15 cellular contexts compared by ENCODE assay signal in genomic region chr1:53590104-53590503, GRCh38.
"Had no signal": no experiment of that assay in that cellular context is flagged by ENCODE, and none has a peak within 500 bp of the region (broad histone marks: within the 10 kb centered on the region; RNA-seq: fewer than 3 reads in every experiment).

No MANE protein-coding gene starts in this region.

- H3K27ac Mint-ChIP-seq: activated B cell treated with CpG ODN at 0.5 μM for 24 hours; activated CD4-positive, alpha-beta memory T cell treated with anti-CD3 and anti-CD28 coated beads for 36 hours; activated naive CD8-positive, alpha-beta T cell; nephron progenitor cell had no signal

- H3K4me3 Mint-ChIP-seq: activated B cell treated with CpG ODN at 0.5 μM for 24 hours; activated CD4-positive, alpha-beta memory T cell treated with anti-CD3 and anti-CD28 coated beads for 36 hours; activated naive CD8-positive, alpha-beta T cell; effector memory CD8-positive, alpha-beta T cell; nephron progenitor cell had no signal

- H3K36me3 Mint-ChIP-seq: activated CD4-positive, alpha-beta memory T cell treated with anti-CD3 and anti-CD28 coated beads for 36 hours; activated naive CD8-positive, alpha-beta T cell had no signal

- H3K9me3 Mint-ChIP-seq: activated B cell treated with CpG ODN at 0.5 μM for 24 hours; activated CD4-positive, alpha-beta memory T cell treated with anti-CD3 and anti-CD28 coated beads for 36 hours; effector memory CD8-positive, alpha-beta T cell; nephron progenitor cell had no signal

- DNase-seq: activated B cell treated with CpG ODN at 0.5 μM for 24 hours; activated CD4-positive, alpha-beta memory T cell treated with anti-CD3 and anti-CD28 coated beads for 36 hours; activated CD4-positive, alpha-beta T cell treated with anti-CD3 and anti-CD28 coated beads for 4 hours; activated gamma-delta T cell treated with Interleukin-2 at 50 U/mL for 16 hours; dermis blood vessel endothelial cell; effector memory CD8-positive, alpha-beta T cell; hippocampal formation; nephron progenitor cell; occipital lobe; stimulated activated CD4-positive, alpha-beta T cell treated with anti-CD3 and anti-CD28 coated beads, Interleukin-2, amount 100 ng/mL, for 24 hours; stimulated activated naive CD8-positive, alpha-beta T cell treated with anti-CD3 and anti-CD28 coated beads, Interleukin-15, Interleukin-2, amounts not matched to agents 100 U/mL and 50 U/mL, for 24 hours; T-helper 1 cell; T-helper 9 cell; trophoblast cell had no signal

- H3K27me3 Mint-ChIP-seq: activated B cell treated with CpG ODN at 0.5 μM for 24 hours; activated CD4-positive, alpha-beta memory T cell treated with anti-CD3 and anti-CD28 coated beads for 36 hours; activated naive CD8-positive, alpha-beta T cell had no signal

- ATAC-seq: effector memory CD8-positive, alpha-beta T cell; stimulated activated naive CD8-positive, alpha-beta T cell treated with anti-CD3 and anti-CD28 coated beads, Interleukin-15, Interleukin-2, amounts not matched to agents 100 U/mL and 50 U/mL, for 24 hours had no signal

- H3K4me1 Mint-ChIP-seq: activated B cell treated with CpG ODN at 0.5 μM for 24 hours had no signal
